Comparison of ENCODE assay signal across 9 cellular contexts in genomic region chr15:37099321-37100108, GRCh38. TPM values are rescaled to one million over a fixed set of nuclear protein-coding genes. Genes with fewer than 3 reads are reported as not detected.
DNase-seq lines count a peak whose midpoint lies in the region; ATAC-seq and TF ChIP-seq lines count a peak whose summit lies in the region.
"Had no signal": no experiment of that assay in that cellular context is flagged by ENCODE, and none has a peak within 500 bp of the region (broad histone marks: within the 10 kb centered on the region; RNA-seq: fewer than 3 reads in every experiment).

No MANE protein-coding gene starts in this region.

- no peaks in the 10 kb centered on the region for H3K9me3 ChIP-seq in Caco-2
- no peaks in the 10 kb centered on the region for H3K9me3 ChIP-seq in HCT116 (ENCODE audit: control insufficient read depth in 1 of 2, insufficient read depth in 1 of 2, low read depth in 1 of 2, low read length in 2 of 2)
- H3K9me3 ChIP-seq in SK-N-MC (ENCODE audit: low read depth, low read length): no peaks in the 10 kb centered on the region
- H3K9me3 ChIP-seq in esophagus muscularis mucosa: no peaks in the 10 kb centered on the region
- H3K9me3 ChIP-seq in neutrophil: no peaks in the 10 kb centered on the region

- H3K4me3 ChIP-seq in Caco-2 (ENCODE audit: low read depth, low read length): peak overlapping the region; percentile 89
- H3K4me3 ChIP-seq in HCT116 (replicated peaks in 1 of 2; ENCODE audit: low read depth in 1 of 2, low read length in 2 of 2): peak overlapping the region; percentile 76 to 89
- H3K4me3 ChIP-seq in SK-N-MC: peak overlapping the region; percentile 81
- peak overlapping the region; percentile 65 to 88 (median 80) for H3K4me3 ChIP-seq in esophagus muscularis mucosa
- H3K4me3 ChIP-seq in neutrophil (ENCODE audit: low read depth in 1 of 2, low read length in 1 of 2): peak overlapping the region; percentile 40 to 61

- no peaks in the 10 kb centered on the region for H3K9me3 Mint-ChIP-seq in Caco-2 (ENCODE audit: unreplicated experiment)

- H3K27me3 ChIP-seq in Caco-2 (replicated peaks; ENCODE audit: control insufficient read depth, insufficient read depth, low read length): no peaks in the 10 kb centered on the region
- H3K27me3 ChIP-seq in HCT116 (ENCODE audit: insufficient read depth, low read length): no peaks in the 10 kb centered on the region
- no peaks in the 10 kb centered on the region for H3K27me3 ChIP-seq in esophagus muscularis mucosa
- H3K27me3 ChIP-seq in neutrophil: peaks cover 100% of the 10 kb centered on the region

- no peaks in the 10 kb centered on the region for H4K20me1 ChIP-seq in HCT116 (ENCODE audit: insufficient read depth)

- H3K9me2 ChIP-seq in HCT116 (ENCODE audit: insufficient read depth): no peaks in the 10 kb centered on the region

- H3K4me3 Mint-ChIP-seq in Caco-2 (ENCODE audit: unreplicated experiment): peak overlapping the region; percentile 90

- no peak for TF ChIP-seq EP300 in esophagus muscularis mucosa (IDR thresholded peaks at IDR 0.05)

- H3K79me2 ChIP-seq in HCT116 (ENCODE audit: insufficient read depth, low read length): no peaks in the 10 kb centered on the region; the same call in 1 of the 2 replicates

- H3K4me2 ChIP-seq in HCT116 (ENCODE audit: low read length): peak overlapping the region; percentile 93

- H3K4me1 ChIP-seq in Caco-2 (peaks cover 5% of the 10 kb centered on the region; the same call in 1 of the 2 replicates), HCT116 (ENCODE audit: control insufficient read depth in 1 of 2, insufficient read depth in 2 of 2, low read length in 2 of 2) (peaks cover 0 to 5% of the 10 kb centered on the region in 2 experiments; a peak in 1 of 4 replicates), esophagus muscularis mucosa (peaks cover 2 to 15% (median 5%) of the 10 kb centered on the region in 4 donors), neutrophil (ENCODE audit: control insufficient read depth in 1 of 2, insufficient read depth in 1 of 2, low read depth in 1 of 2, low read length in 1 of 2) (peaks cover 28 to 34% of the 10 kb centered on the region in 2 experiments)

- DNase-seq in Caco-2 (peak; percentile 40 to 49), HCT116 (ENCODE audit: low read depth, low spot score) (peak; percentile 16), SK-N-MC (ENCODE audit: low read depth, low spot score) (no peak), esophagus muscularis mucosa (ENCODE audit: extremely low spot score) (no peak)
- no peak for DNase-seq in stimulated activated CD4-positive, alpha-beta T cell treated with anti-CD3 and anti-CD28 coated beads, Interleukin-15, amount 100 ng/mL, for 24 hours

- peak overlapping the region; percentile 91 for H3K27ac Mint-ChIP-seq in Caco-2 (ENCODE audit: unreplicated experiment)

- H3K36me3 ChIP-seq in Caco-2 (ENCODE audit: control insufficient read depth, insufficient read depth, low read length) (no peaks in the 10 kb centered on the region), HCT116 (ENCODE audit: control insufficient read depth in 1 of 2, insufficient read depth in 2 of 2, low read length in 2 of 2) (no peaks in the 10 kb centered on the region), SK-N-MC (ENCODE audit: insufficient read depth, low read length) (peaks cover 8% of the 10 kb centered on the region; the same call in 1 of the 2 replicates), esophagus muscularis mucosa (no peaks in the 10 kb centered on the region), neutrophil (no peaks in the 10 kb centered on the region)

- H3K9ac ChIP-seq in HCT116 (ENCODE audit: low read length) (peak overlapping the region; percentile 85), SK-N-MC (ENCODE audit: insufficient read length) (peak overlapping the region; percentile 90)

- POLR2A ChIA-PET in Caco-2 (lab: Charles Lee) (no interaction called here), HCT116 (lab: Charles Lee) (no interaction called here)

- ATAC-seq in HCT116 (no peak), HG02623 (IDR thresholded peaks at IDR 0.05; ENCODE audit: unreplicated experiment) (no peak), GM21423 (IDR thresholded peaks at IDR 0.05; ENCODE audit: unreplicated experiment) (no peak)

- TF ChIP-seq RAD21 in HCT116 (IDR thresholded peaks at IDR 0.05; ENCODE audit: low read depth): no peak

- BruUV-seq in Caco-2 (replicated peaks; lab: Mats Ljungman, UMichigan): TSS peak; percentile 37
- TSS peak; percentile 40 for BruUV-seq in HCT116 (replicated peaks; lab: Mats Ljungman, UMichigan)

- TF ChIP-seq POLR2A in HCT116 (IDR thresholded peaks at IDR 0.05; ENCODE audit: borderline replicate concordance, extremely low read depth, insufficient read depth, insufficient read length) (no peak), esophagus muscularis mucosa (IDR thresholded peaks at IDR 0.05; ENCODE audit: low read depth) (no peak)

- CTCF ChIA-PET in Caco-2 (lab: Charles Lee): interaction anchor here (0.5 to 0.7 kb wide), 2 partner anchors 14 to 600 kb away, joined by 3 read pairs; no protein-coding TSS in a partner anchor
- CTCF ChIA-PET in HCT116 (lab: Charles Lee): no interaction called here

- RAD21 ChIA-PET in HCT116 (lab: Charles Lee; ENCODE audit: low non-redundant PET in 1 of 2, low total read pairs in 2 of 2, uncharacterized antibody in 2 of 2, unreplicated experiment in 2 of 2): no interaction called here

- intact Hi-C loops in Caco-2 (cut with micrococcal nuclease; ENCODE audit: unreplicated experiment) (loop anchor here (1.0 to 5.0 kb wide), 4 partner anchors 11 to 122 kb away; no protein-coding TSS in a partner anchor), HCT116 (cut with micrococcal nuclease) (no loop called here), esophagus muscularis mucosa (cut with DNase I) (loop anchor here (5.0 kb wide), 1 partner anchor 82 kb away; no protein-coding TSS in a partner anchor)

- H3K4me1 Mint-ChIP-seq in Caco-2 (ENCODE audit: low read depth, unreplicated experiment): peaks cover 17% of the 10 kb centered on the region

- H2AFZ ChIP-seq in HCT116 (ENCODE audit: low read depth, low read length, poor library complexity, severe bottlenecking): peak overlapping the region; percentile 63

- no peak for TF ChIP-seq CTCF in Caco-2 (IDR thresholded peaks at IDR 0.05; ENCODE audit: insufficient read depth in 1 of 2, low read depth in 1 of 2, low read length in 1 of 2, severe bottlenecking in 1 of 2, unreplicated experiment in 1 of 2)
- no peak for TF ChIP-seq CTCF in HCT116 (IDR thresholded peaks at IDR 0.05 in 2 of 3, conservative IDR thresholded peaks at IDR 0.05 in 1 of 3; ENCODE audit: borderline replicate concordance in 1 of 3, insufficient read depth in 1 of 3, low read depth in 2 of 3, low read length in 2 of 3)
- no peak for TF ChIP-seq CTCF in esophagus muscularis mucosa (IDR thresholded peaks at IDR 0.05)
- no peak for TF ChIP-seq CTCF in neutrophil (IDR thresholded peaks at IDR 0.05)

- H3K27ac ChIP-seq in HCT116 (ENCODE audit: low read depth, low read length) (peak overlapping the region; percentile 87), SK-N-MC (peak overlapping the region; percentile 96), esophagus muscularis mucosa (replicated peaks in 1 of 4) (peak overlapping the region; percentile 86 to 98 (median 92)), neutrophil (no peak overlapping the region)

- WGBS in esophagus muscularis mucosa: 3% methylated on average over 21 of the region's 21 CpGs

- no peaks in the 10 kb centered on the region for H3K27me3 Mint-ChIP-seq in Caco-2 (ENCODE audit: insufficient read depth, unreplicated experiment)

- H3K36me3 Mint-ChIP-seq in Caco-2 (ENCODE audit: insufficient read depth, unreplicated experiment): peaks cover 37% of the 10 kb centered on the region

TF ChIP-seq in HCT116, 20 proteins besides CTCF, POLR2A, EP300 and RAD21:
- TF ChIP-seq CBX3 (IDR thresholded peaks at IDR 0.05; ENCODE audit: low read depth) (no peak), ZNF274 (IDR thresholded peaks at IDR 0.05; ENCODE audit: low read depth, low read length) (no peak), REST (IDR thresholded peaks at IDR 0.05; ENCODE audit: low read depth) (no peak), YY1 (IDR thresholded peaks at IDR 0.05; ENCODE audit: extremely low read depth, insufficient replicate concordance, low read depth, low read length) (no peak), EZH2phosphoT487 (IDR thresholded peaks at IDR 0.05; ENCODE audit: borderline replicate concordance) (no peak), SIN3A (IDR thresholded peaks at IDR 0.05; ENCODE audit: low read depth) (no peak)
- TF ChIP-seq, protein P1, sequence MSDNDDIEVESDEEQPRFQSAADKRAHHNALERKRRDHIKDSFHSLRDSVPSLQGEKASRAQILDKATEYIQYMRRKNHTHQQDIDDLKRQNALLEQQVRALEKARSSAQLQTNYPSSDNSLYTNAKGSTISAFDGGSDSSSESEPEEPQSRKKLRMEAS (IDR thresholded peaks at IDR 0.05): no peak
- TF ChIP-seq, protein P2, sequence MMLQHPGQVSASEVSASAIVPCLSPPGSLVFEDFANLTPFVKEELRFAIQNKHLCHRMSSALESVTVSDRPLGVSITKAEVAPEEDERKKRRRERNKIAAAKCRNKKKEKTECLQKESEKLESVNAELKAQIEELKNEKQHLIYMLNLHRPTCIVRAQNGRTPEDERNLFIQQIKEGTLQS (IDR thresholded peaks at IDR 0.05): no peak

RNA-seq across cellular contexts. Expression of gene MEIS2, which starts 0.8 kb away (rescaled TPM):
- 28.5 and 28.7 TPM in 2 replicates for total RNA-seq in Caco-2 (2022)
- total RNA-seq in HCT116 (2021; ENCODE audit: unreplicated experiment): 11.5 TPM
- polyA plus RNA-seq in HCT116 (2012): 8.5 and 12.9 TPM in 2 replicates
- total RNA-seq in esophagus muscularis mucosa: 100 to 1,000 TPM in 1 of 4 donors, 10 to 100 TPM in 3; 53.8 to 106 (median 63.3) TPM
- total RNA-seq: activated CD8-positive, alpha-beta memory T cell treated with anti-CD3 and anti-CD28 coated beads for 36 hours had no signal

Comparison
In these comparisons a context has a peak if more than half of its experiments do, and no peak if none do; other contexts are left out.
1. DNase-seq: peak in Caco-2 (2 of 2) and HCT116 (single experiment); none in SK-N-MC (single experiment), esophagus muscularis mucosa (single experiment) and stimulated activated CD4-positive, alpha-beta T cell treated with anti-CD3 and anti-CD28 coated beads, Interleukin-15, amount 100 ng/mL, for 24 hours (single experiment).
2. Peak in every context shown above with its lines, with median percentiles within 50 percentile points of each other: H3K4me3 ChIP-seq.